1 cellular context compared by ENCODE assay signal in genomic region chr18:64294967-64295366, GRCh38.
TF ChIP-seq lines count a peak whose summit lies in the region.

No MANE protein-coding gene starts in this region.

TF ChIP-seq in H1, 55 proteins besides CTCF, POLR2A, EP300 and RAD21:
- no peak for TF ChIP-seq TAF1 (IDR thresholded peaks at IDR 0.05; ENCODE audit: low read depth, low read length)
- no peak for TF ChIP-seq SP4 (IDR thresholded peaks at IDR 0.05; ENCODE audit: low read length)
- no peak for TF ChIP-seq TBP (IDR thresholded peaks at IDR 0.05; ENCODE audit: low read depth, low read length)
- no peak for TF ChIP-seq BACH1 (IDR thresholded peaks at IDR 0.05; ENCODE audit: low read length)
- TF ChIP-seq SRF (IDR thresholded peaks at IDR 0.05; ENCODE audit: low read depth, low read length), result no peak
- no peak for TF ChIP-seq YY1 (IDR thresholded peaks at IDR 0.05; ENCODE audit: low read depth, low read length)
- no peak for TF ChIP-seq CREB1 (IDR thresholded peaks at IDR 0.05)
- TF ChIP-seq NRF1 (IDR thresholded peaks at IDR 0.05; ENCODE audit: low read depth, low read length), result no peak
- no peak for TF ChIP-seq GABPA (IDR thresholded peaks at IDR 0.05; ENCODE audit: borderline replicate concordance, insufficient read depth, low read length)
- TF ChIP-seq SAP30 (IDR thresholded peaks at IDR 0.05; ENCODE audit: insufficient read depth, insufficient replicate concordance, low read length), result no peak
- no peak for TF ChIP-seq SP2 (IDR thresholded peaks at IDR 0.05; ENCODE audit: low read length)
- no peak for TF ChIP-seq BRCA1 (IDR thresholded peaks at IDR 0.05; ENCODE audit: low read depth, low read length)
- no peak for TF ChIP-seq KDM1A (IDR thresholded peaks at IDR 0.05; ENCODE audit: borderline replicate concordance, low read length)
- TF ChIP-seq RFX5 (IDR thresholded peaks at IDR 0.05; ENCODE audit: borderline replicate concordance, low read depth, low read length), result no peak
- no peak for TF ChIP-seq USF2 (IDR thresholded peaks at IDR 0.05; ENCODE audit: low read length)
- no peak for TF ChIP-seq CHD2 (IDR thresholded peaks at IDR 0.05; ENCODE audit: low read length)
- TF ChIP-seq CTBP2 (IDR thresholded peaks at IDR 0.05; ENCODE audit: borderline replicate concordance, insufficient read depth, insufficient read length, low read length), result no peak
